In the genomic region with DNA sequence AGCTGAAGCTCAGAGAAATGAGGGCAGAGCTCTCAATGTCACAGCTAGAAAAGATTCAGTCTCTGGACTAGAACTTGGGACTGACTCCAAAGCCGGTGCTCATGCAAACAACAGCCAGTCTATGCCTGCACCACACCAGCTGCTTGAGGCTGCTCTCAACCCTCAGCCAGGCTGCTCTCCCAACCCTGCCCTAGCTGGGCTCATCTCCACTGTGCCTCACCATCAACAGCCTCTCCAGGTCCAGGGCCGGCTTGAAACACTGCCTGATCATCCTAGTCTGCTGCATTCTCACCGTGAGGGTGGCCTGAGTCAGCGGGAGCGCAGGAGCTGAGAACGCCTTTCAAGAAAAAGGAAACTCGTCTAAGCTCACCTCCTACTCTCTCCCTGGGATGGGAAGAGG, we compare ENCODE assay signal across 18 cellular contexts.
A peak's percentile ranks its signal among the peaks of the same experiment; 100 is the strongest.
DNase-seq lines count a peak whose midpoint lies in the region; ATAC-seq, FAIRE-seq and TF ChIP-seq lines count a peak whose summit lies in the region.
"Had no signal": no experiment of that assay in that cellular context is flagged by ENCODE, and none has a peak within 500 bp of the region (broad histone marks: within the 10 kb centered on the region; RNA-seq: fewer than 3 reads in every experiment).

No MANE protein-coding gene starts in this region.

- no peak overlapping the region for H2AK5ac ChIP-seq in mesendoderm (ENCODE audit: low read length)

- peak overlapping the region; percentile 89 for H3K27ac ChIP-seq in angular gyrus (ENCODE audit: low read depth, low read length)
- H3K27ac ChIP-seq in mesendoderm (ENCODE audit: low read depth, low read length), result no peak overlapping the region
- no peak overlapping the region for H3K27ac ChIP-seq in upper lobe of right lung
- no peak overlapping the region for H3K27ac ChIP-seq in HepG2 (ENCODE audit: extremely low read length, insufficient read depth, low read length)
- H3K27ac ChIP-seq: BLaER1 treated with 17β-estradiol and CSF1 and Interleukin-3, amounts not matched to agents 10 nM and 100 nM; HL-60 had no signal

- no peak overlapping the region for H3K23ac ChIP-seq in mesendoderm (ENCODE audit: low read length)

- no peaks in the 10 kb centered on the region for H3K27me3 ChIP-seq in mesendoderm (ENCODE audit: insufficient read depth, low read length, poor library complexity)
- no peaks in the 10 kb centered on the region for H3K27me3 ChIP-seq in upper lobe of right lung
- no peaks in the 10 kb centered on the region for H3K27me3 ChIP-seq in HepG2 (ENCODE audit: control insufficient read depth in 1 of 2, insufficient read depth in 2 of 2, low read length in 2 of 2)
- H3K27me3 ChIP-seq: BLaER1 treated with 17β-estradiol and CSF1 and Interleukin-3, amounts not matched to agents 10 nM and 100 nM had no signal

- H4K20me1 ChIP-seq in HepG2 (ENCODE audit: insufficient read depth, low read length), result no peaks in the 10 kb centered on the region
- H4K20me1 ChIP-seq: BLaER1 treated with 17β-estradiol and CSF1 and Interleukin-3, amounts not matched to agents 10 nM and 100 nM had no signal

- no peak overlapping the region for H2BK120ac ChIP-seq in mesendoderm (ENCODE audit: low read depth, low read length)

- H3K56ac ChIP-seq in mesendoderm (ENCODE audit: low read length), result peak overlapping the region; percentile 15

- no peaks in the 10 kb centered on the region for H3K79me1 ChIP-seq in mesendoderm (ENCODE audit: low read length)

- POLR2A ChIA-PET in HepG2 (lab: Yijun Ruan, JAX), result no interaction called here

- peaks cover 2% of the 10 kb centered on the region for H3K36me3 ChIP-seq in mesendoderm (ENCODE audit: control insufficient read depth, insufficient read depth, low read length)
- H3K36me3 ChIP-seq in upper lobe of right lung, result no peaks in the 10 kb centered on the region
- peaks cover 0 to 1% of the 10 kb centered on the region in 2 experiments; a peak in 2 of 5 replicates for H3K36me3 ChIP-seq in HepG2 (replicated peaks in 1 of 2; ENCODE audit: control insufficient read depth in 1 of 2, insufficient read depth in 2 of 2, low read length in 2 of 2)
- H3K36me3 ChIP-seq: BLaER1 treated with 17β-estradiol and CSF1 and Interleukin-3, amounts not matched to agents 10 nM and 100 nM had no signal

- TF ChIP-seq RAD21 in HepG2 (CRISPR knock-in tag; IDR thresholded peaks at IDR 0.05), result no peak

- in situ Hi-C loops in HepG2 (cut with HindIII; ENCODE audit: extremely low pct_ligation_motif_present, low pct_unique_long_range_greater_than_20kb), result loop anchor here (25.0 kb wide), 2 partner anchors 781 to 1356 kb away; no protein-coding TSS in a partner anchor

- H3K9me3 ChIP-seq in upper lobe of right lung (no peaks in the 10 kb centered on the region), HepG2 (ENCODE audit: low read length) (no peaks in the 10 kb centered on the region)
- H3K9me3 ChIP-seq: BLaER1 treated with 17β-estradiol and CSF1 and Interleukin-3, amounts not matched to agents 10 nM and 100 nM had no signal

- H3K9ac ChIP-seq in mesendoderm (ENCODE audit: low read length) (no peak overlapping the region), HepG2 (ENCODE audit: insufficient read depth, low read depth, low read length) (no peak overlapping the region)
- H3K9ac ChIP-seq: BLaER1 treated with 17β-estradiol and CSF1 and Interleukin-3, amounts not matched to agents 10 nM and 100 nM had no signal

- H3K4me2 ChIP-seq in mesendoderm (ENCODE audit: low read length) (no peak overlapping the region), HepG2 (ENCODE audit: low read depth, low read length) (no peak overlapping the region)
- H3K4me2 ChIP-seq: BLaER1 treated with 17β-estradiol and CSF1 and Interleukin-3, amounts not matched to agents 10 nM and 100 nM had no signal

- DNase-seq in mesendoderm, result no peak
- peak; percentile 41 for DNase-seq in posterior vena cava (ENCODE audit: low spot score)
- DNase-seq in upper lobe of right lung, result peak; percentile 40
- DNase-seq in AG20443 (ENCODE audit: low spot score), result no peak
- no peak for DNase-seq in NCI-H2196 treated with DMSO at 0.1 percent for 48 hours (lab: John Stamatoyannopoulos, UW; ENCODE audit: unreplicated experiment)
- no peak for DNase-seq in HepG2 (ENCODE audit: low spot score)
- DNase-seq: 8988T; Calu3; CD8-positive, alpha-beta T cell; DMS79 treated with DMSO at 0.1 percent for 48 hours; GF-D8; GOT3; H7; IMR-90 had no signal

- ATAC-seq in upper lobe of right lung (no peak), HepG2 (no peak)
- ATAC-seq: CD8-positive, alpha-beta T cell; HCT116 had no signal

- CTCF ChIA-PET in HepG2 (lab: Yijun Ruan, JAX; ENCODE audit: low intra/inter-chr PET ratio, low total read pairs), result no interaction called here

- H3K4me1 ChIP-seq in mesendoderm (ENCODE audit: control insufficient read depth, low read depth, low read length) (peaks cover 2% of the 10 kb centered on the region), upper lobe of right lung (no peaks in the 10 kb centered on the region), HepG2 (ENCODE audit: insufficient read depth, low read length) (no peaks in the 10 kb centered on the region; the same call in 1 of the 2 replicates)
- H3K4me1 ChIP-seq: BLaER1 treated with 17β-estradiol and CSF1 and Interleukin-3, amounts not matched to agents 10 nM and 100 nM had no signal

- no peak overlapping the region for H4K8ac ChIP-seq in mesendoderm (ENCODE audit: low read depth, low read length)

- intact Hi-C loops in posterior vena cava (cut with DNase I), result no loop called here
- intact Hi-C loops in upper lobe of right lung (cut with DNase I), result no loop called here
- intact Hi-C loops in HepG2 (cut with micrococcal nuclease; ENCODE audit: unreplicated experiment), result no loop called here

- H2BK5ac ChIP-seq in mesendoderm (ENCODE audit: low read length), result no peak overlapping the region

- H3K79me2 ChIP-seq in mesendoderm (ENCODE audit: control insufficient read depth, insufficient read depth, low read length) (no peaks in the 10 kb centered on the region), HepG2 (ENCODE audit: insufficient read depth, low read length) (no peaks in the 10 kb centered on the region)

- no peak for TF ChIP-seq CTCF in upper lobe of right lung (IDR thresholded peaks at IDR 0.05)
- no peak for TF ChIP-seq CTCF in HepG2 (CRISPR knock-in tag; IDR thresholded peaks at IDR 0.05)

- no TSS peak for BruUV-seq in HepG2 (replicated peaks; lab: Mats Ljungman, UMichigan)

- no peak for TF ChIP-seq EP300 in HepG2 (IDR thresholded peaks at IDR 0.05; ENCODE audit: low read depth in 2 of 2, low read length in 2 of 2)
- TF ChIP-seq EP300 in HepG2 (CRISPR knock-in tag; IDR thresholded peaks at IDR 0.05; ENCODE audit: borderline replicate concordance), result no peak

- no peak for FAIRE-seq in HepG2 (lab: Jason Lieb, UNC)

- WGBS in mesendoderm (ENCODE audit: extremely low coverage, insufficient coverage, low lambda C conversion rate), result no CpG with 5 or more reads among the region's 7 CpGs
- 54% methylated on average over 7 of the region's 7 CpGs for WGBS in HepG2 (ENCODE audit: low lambda C conversion rate)

- no peak overlapping the region for H4K5ac ChIP-seq in mesendoderm (ENCODE audit: low read length)

- H3K4me3 ChIP-seq in mesendoderm (ENCODE audit: low read length) (no peak overlapping the region), upper lobe of right lung (no peak overlapping the region), HepG2 (replicated peaks in 1 of 3; ENCODE audit: insufficient read depth in 1 of 3, low read depth in 2 of 3, low read length in 3 of 3) (no peak overlapping the region)
- H3K4me3 ChIP-seq: BLaER1 treated with 17β-estradiol and CSF1 and Interleukin-3, amounts not matched to agents 10 nM and 100 nM had no signal

- H2AFZ ChIP-seq in HepG2 (ENCODE audit: low read length), result no peak overlapping the region

- H3K4ac ChIP-seq in mesendoderm (ENCODE audit: low read depth, low read length), result no peak overlapping the region

- no peak for TF ChIP-seq POLR2A in HepG2 (IDR thresholded peaks at IDR 0.05; ENCODE audit: insufficient read depth in 1 of 2, low read depth in 2 of 2, low read length in 2 of 2)

- no peak overlapping the region for H3K18ac ChIP-seq in mesendoderm (ENCODE audit: low read length)

- no peak overlapping the region for H2BK15ac ChIP-seq in mesendoderm (replicated peaks; ENCODE audit: low read depth)

TF ChIP-seq in HepG2, 621 proteins besides CTCF, POLR2A, EP300 and RAD21:
- TF ChIP-seq ZNF747 (CRISPR knock-in tag; IDR thresholded peaks at IDR 0.05; ENCODE audit: borderline replicate concordance) (no peak), ZNF563 (CRISPR knock-in tag; IDR thresholded peaks at IDR 0.05) (no peak), HOXD1 (CRISPR knock-in tag; IDR thresholded peaks at IDR 0.05) (no peak), ZNF180 (CRISPR knock-in tag; IDR thresholded peaks at IDR 0.05; ENCODE audit: borderline replicate concordance, low read depth) (no peak), HOXA9 (CRISPR knock-in tag; IDR thresholded peaks at IDR 0.05; ENCODE audit: borderline replicate concordance) (no peak), ATF7-NPFF (CRISPR knock-in tag; IDR thresholded peaks at IDR 0.05; ENCODE audit: low read depth) (no peak), ASH2L (IDR thresholded peaks at IDR 0.05; ENCODE audit: insufficient read length, low read depth, low read length) (no peak), KAT7 (CRISPR knock-in tag; IDR thresholded peaks at IDR 0.05; ENCODE audit: borderline replicate concordance) (no peak), ZNF12 (CRISPR knock-in tag; IDR thresholded peaks at IDR 0.05) (no peak), NFATC3 (CRISPR knock-in tag; IDR thresholded peaks at IDR 0.05) (no peak)
- TF ChIP-seq, protein P1, sequence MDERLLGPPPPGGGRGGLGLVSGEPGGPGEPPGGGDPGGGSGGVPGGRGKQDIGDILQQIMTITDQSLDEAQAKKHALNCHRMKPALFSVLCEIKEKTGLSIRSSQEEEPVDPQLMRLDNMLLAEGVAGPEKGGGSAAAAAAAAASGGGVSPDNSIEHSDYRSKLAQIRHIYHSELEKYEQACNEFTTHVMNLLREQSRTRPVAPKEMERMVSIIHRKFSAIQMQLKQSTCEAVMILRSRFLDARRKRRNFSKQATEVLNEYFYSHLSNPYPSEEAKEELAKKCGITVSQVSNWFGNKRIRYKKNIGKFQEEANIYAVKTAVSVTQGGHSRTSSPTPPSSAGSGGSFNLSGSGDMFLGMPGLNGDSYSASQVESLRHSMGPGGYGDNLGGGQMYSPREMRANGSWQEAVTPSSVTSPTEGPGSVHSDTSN (CRISPR knock-in tag; IDR thresholded peaks at IDR 0.05), result no peak
- TF ChIP-seq, protein P2, sequence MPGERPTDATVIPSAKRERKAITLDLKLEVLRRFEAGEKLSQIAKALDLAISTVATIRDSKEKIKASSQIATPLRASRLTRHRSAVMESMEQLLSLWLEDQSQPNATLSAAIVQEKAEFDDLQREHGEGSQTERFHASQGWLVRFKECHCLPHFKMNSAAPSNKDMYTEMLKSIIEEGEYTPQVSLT (CRISPR knock-in tag; IDR thresholded peaks at IDR 0.05; ENCODE audit: borderline replicate concordance, low read depth), result no peak

Comparison
In these comparisons a context has a peak if more than half of its experiments do, and no peak if none do; other contexts are left out.
1. DNase-seq: peak in posterior vena cava (single experiment) and upper lobe of right lung (single experiment); none in mesendoderm (single experiment), AG20443 (single experiment), NCI-H2196 treated with DMSO at 0.1 percent for 48 hours (single experiment) and HepG2 (single experiment).